ENCODE assay signal across 8 cellular contexts in genomic region chr17:41647940-41648410, GRCh38. TPM values are rescaled to one million over a fixed set of nuclear protein-coding genes. Genes with fewer than 3 reads are reported as not detected.
A peak's percentile ranks its signal among the peaks of the same experiment; 100 is the strongest.
DNase-seq lines count a peak whose midpoint lies in the region; ATAC-seq, FAIRE-seq and TF ChIP-seq lines count a peak whose summit lies in the region.

No MANE protein-coding gene starts in this region.

- peak overlapping the region; percentile 54 for H3K9ac ChIP-seq in IMR-90 (ENCODE audit: low read depth, low read length)

- H3K27ac ChIP-seq in IMR-90 (ENCODE audit: insufficient read depth, low read length): no peak overlapping the region; the same call in 1 of the 2 replicates

- 0 out of 2 replicates have a peak overlapping the region, but pooled peaks have one; percentile 21 for H3K23ac ChIP-seq in IMR-90 (ENCODE audit: low read depth, low read length)

- peaks cover 10% of the 10 kb centered on the region for H3K4me1 Mint-ChIP-seq in activated T-helper 1 cell treated with anti-CD3 and anti-CD28 coated beads, Interleukin-12 subunit alpha, Interleukin-12 subunit beta, Interleukin-2, Interleukin-4 antibody, amounts not matched to agents 30 ng/mL and 10 ng/mL and 1 ng/mL, durations not matched to agents 14 hours and 24 hours and 36 hours (ENCODE audit: low read depth)
- peaks cover 11 to 14% (median 12%) of the 10 kb centered on the region in 3 donors for H3K4me1 Mint-ChIP-seq in naive B cell

- no peaks in the 10 kb centered on the region for H3K9me3 ChIP-seq in IMR-90 (ENCODE audit: control insufficient read depth, insufficient read depth, low read length)

- H3K9me1 ChIP-seq in IMR-90 (ENCODE audit: insufficient read depth, low read length): peaks cover 12% of the 10 kb centered on the region

- intact Hi-C loops in IMR-90 (cut with micrococcal nuclease): loop anchor here (1.0 to 5.0 kb wide), 6 partner anchors 99 to 846 kb away; partner anchors contain the start of gene KRTAP2-3
- intact Hi-C loops in activated T-helper 1 cell treated with anti-CD3 and anti-CD28 coated beads, Interleukin-12 subunit alpha, Interleukin-12 subunit beta, Interleukin-2, Interleukin-4 antibody, amounts not matched to agents 30 ng/mL and 10 ng/mL and 1 ng/mL, durations not matched to agents 14 hours and 24 hours and 36 hours (cut with micrococcal nuclease): loop anchor here (1.0 to 5.0 kb wide), 9 partner anchors 14 to 845 kb away; no protein-coding TSS in a partner anchor

- 0 out of 2 replicates have a peak overlapping the region, but pooled peaks have one; percentile 18 for H3K4me3 ChIP-seq in IMR-90 (ENCODE audit: insufficient read depth, low read depth, low read length)
- peak overlapping the region; percentile 22 for H3K4me3 ChIP-seq in fibroblast of mammary gland (ENCODE audit: control insufficient read depth, low read depth, low read length)

- no peaks in the 10 kb centered on the region for H4K20me1 ChIP-seq in IMR-90 (ENCODE audit: insufficient read depth, low read length)

- dilution Hi-C loops in IMR-90 (cut with HindIII; ENCODE audit: low sequenced_read_pairs, unreplicated experiment): no loop called here

- CTCF ChIA-PET in IMR-90 (lab: Yijun Ruan, JAX): interaction anchor here (0.6 to 3.8 kb wide), 18 partner anchors 13 to 1032 kb away, joined by 3 to 36 read pairs (median 4); no protein-coding TSS in a partner anchor

- TF ChIP-seq CTCF in IMR-90 (conservative IDR thresholded peaks at IDR 0.05; ENCODE audit: low read depth, low read length): peak; percentile 94
- TF ChIP-seq CTCF in fibroblast of mammary gland (conservative IDR thresholded peaks at IDR 0.05; ENCODE audit: control insufficient read depth, insufficient read depth, low read depth, low read length): peak; percentile 82

- ATAC-seq in IMR-90 (ENCODE audit: low read depth) (peak; percentile 88), naive B cell (ENCODE audit: low read depth in 2 of 2) (peak; percentile 76 to 77), HG03565 (IDR thresholded peaks at IDR 0.05; ENCODE audit: unreplicated experiment) (no peak)

- peak overlapping the region; percentile 79; the same call in 2 of the 3 replicates for H2BK15ac ChIP-seq in IMR-90 (ENCODE audit: low read depth, low read length)

- peaks cover 14% of the 10 kb centered on the region for H3K4me1 ChIP-seq in IMR-90 (ENCODE audit: control insufficient read depth, insufficient read depth, low read length)

- peak overlapping the region; percentile 84 for H3K14ac ChIP-seq in IMR-90 (replicated peaks; ENCODE audit: low read depth, low read length)

- in situ Hi-C loops in IMR-90 (cut with MboI; ENCODE audit: low sequenced_read_pairs): no loop called here

- WGBS in IMR-90 (ENCODE audit: extremely low coverage in 2 of 2, insufficient read length in 1 of 2), 2 experiments: 4% methylated on average over 14 of the region's 22 CpGs; no CpG with 5 or more reads in 1 of the 2 experiments

- no peak overlapping the region for H2BK5ac ChIP-seq in IMR-90 (ENCODE audit: low read depth, low read length, poor library complexity, severe bottlenecking)

- no peaks in the 10 kb centered on the region; the same call in 1 of the 2 replicates for H3K27me3 ChIP-seq in IMR-90 (ENCODE audit: control insufficient read depth, insufficient read depth, low read length)

- DNase-seq in EH (ENCODE audit: low read depth) (peak; percentile 73), IMR-90 (peak; percentile 54), RCC 7860 (ENCODE audit: low spot score) (peak; percentile 60), fibroblast of mammary gland (ENCODE audit: low read depth) (peak; percentile 51), naive B cell (peak; percentile 79)
- DNase-seq in activated T-helper 1 cell treated with anti-CD3 and anti-CD28 coated beads, Interleukin-12 subunit alpha, Interleukin-12 subunit beta, Interleukin-2, Interleukin-4 antibody, amounts not matched to agents 30 ng/mL and 10 ng/mL and 1 ng/mL, durations not matched to agents 14 hours and 24 hours and 36 hours (ENCODE audit: low spot score): peak; percentile 79
- DNase-seq in stimulated activated CD8-positive, alpha-beta memory T cell treated with anti-CD3 and anti-CD28 coated beads, Interleukin-7, amount 100 ng/mL, for 48 hours (ENCODE audit: extremely low read depth in 1 of 2, low read depth in 1 of 2): peak; percentile 72 to 79

- H3K4me2 ChIP-seq in IMR-90 (ENCODE audit: low read depth, low read length): peak overlapping the region; percentile 90

- peak overlapping the region; percentile 73 for H3K4me3 Mint-ChIP-seq in activated T-helper 1 cell treated with anti-CD3 and anti-CD28 coated beads, Interleukin-12 subunit alpha, Interleukin-12 subunit beta, Interleukin-2, Interleukin-4 antibody, amounts not matched to agents 30 ng/mL and 10 ng/mL and 1 ng/mL, durations not matched to agents 14 hours and 24 hours and 36 hours
- H3K4me3 Mint-ChIP-seq in naive B cell: peak overlapping the region in 7 of 8 donors; percentile 46 to 90 (median 88)

- no peak for TF ChIP-seq POLR2A in IMR-90 (IDR thresholded peaks at IDR 0.05; ENCODE audit: low read depth, low read length)

- no TSS peak for BruUV-seq in IMR-90 (replicated peaks; lab: Mats Ljungman, UMichigan)

- peak overlapping the region; percentile 38; the same call in 1 of the 2 replicates for H3K18ac ChIP-seq in IMR-90 (ENCODE audit: low read depth, low read length)

- no peaks in the 10 kb centered on the region for H3K9me3 Mint-ChIP-seq in activated T-helper 1 cell treated with anti-CD3 and anti-CD28 coated beads, Interleukin-12 subunit alpha, Interleukin-12 subunit beta, Interleukin-2, Interleukin-4 antibody, amounts not matched to agents 30 ng/mL and 10 ng/mL and 1 ng/mL, durations not matched to agents 14 hours and 24 hours and 36 hours
- no peaks in the 10 kb centered on the region for H3K9me3 Mint-ChIP-seq in naive B cell

- no peaks in the 10 kb centered on the region for H3K36me3 Mint-ChIP-seq in activated T-helper 1 cell treated with anti-CD3 and anti-CD28 coated beads, Interleukin-12 subunit alpha, Interleukin-12 subunit beta, Interleukin-2, Interleukin-4 antibody, amounts not matched to agents 30 ng/mL and 10 ng/mL and 1 ng/mL, durations not matched to agents 14 hours and 24 hours and 36 hours (ENCODE audit: low read depth)
- no peaks in the 10 kb centered on the region for H3K36me3 Mint-ChIP-seq in naive B cell

- H4K5ac ChIP-seq in IMR-90 (ENCODE audit: low read depth, low read length): peak overlapping the region; percentile 47

- peak overlapping the region; percentile 88 for H2BK120ac ChIP-seq in IMR-90 (ENCODE audit: low read depth, low read length)

- H2AFZ ChIP-seq in IMR-90 (replicated peaks; ENCODE audit: low read length, poor library complexity): peak overlapping the region; percentile 99

- H4K8ac ChIP-seq in IMR-90 (ENCODE audit: low read depth in 2 of 2, low read length in 2 of 2): peak overlapping the region; percentile 74 to 91; a peak in 3 of 4 replicates

- peak; percentile 92 for TF ChIP-seq RAD21 in IMR-90 (IDR thresholded peaks at IDR 0.05; ENCODE audit: low read length)

- no peak overlapping the region for H2AK5ac ChIP-seq in IMR-90 (ENCODE audit: low read depth, low read length)

- no peaks in the 10 kb centered on the region for H3K79me1 ChIP-seq in IMR-90 (ENCODE audit: low read depth in 1 of 2, low read length in 2 of 2)

- no peak for FAIRE-seq in RCC 7860 (lab: Jason Lieb, UNC)

- POLR2A ChIA-PET in IMR-90 (lab: Charles Lee; ENCODE audit: unreplicated experiment): interaction anchor here (0.6 to 0.8 kb wide), 2 partner anchors 98 to 99 kb away, joined by 13 to 22 read pairs; no protein-coding TSS in a partner anchor

- H2BK20ac ChIP-seq in IMR-90 (ENCODE audit: low read depth, low read length): peak overlapping the region; percentile 71

- peaks cover 2% of the 10 kb centered on the region for H3K27me3 Mint-ChIP-seq in activated T-helper 1 cell treated with anti-CD3 and anti-CD28 coated beads, Interleukin-12 subunit alpha, Interleukin-12 subunit beta, Interleukin-2, Interleukin-4 antibody, amounts not matched to agents 30 ng/mL and 10 ng/mL and 1 ng/mL, durations not matched to agents 14 hours and 24 hours and 36 hours (ENCODE audit: insufficient read depth)
- peaks cover 0 to 8% (median 5%) of the 10 kb centered on the region in 3 donors for H3K27me3 Mint-ChIP-seq in naive B cell

- no peak overlapping the region for H3K56ac ChIP-seq in IMR-90 (ENCODE audit: extremely low read depth, insufficient read depth, low read length)

- no peaks in the 10 kb centered on the region for H3K36me3 ChIP-seq in IMR-90 (ENCODE audit: control insufficient read depth, insufficient read depth, low read length)

- H2AK9ac ChIP-seq in IMR-90 (replicated peaks; ENCODE audit: low read depth, low read length, poor library complexity): peak overlapping the region; percentile 48

- H4K91ac ChIP-seq in IMR-90 (ENCODE audit: insufficient read depth, low read depth, low read length): peak overlapping the region; percentile 75

- peak overlapping the region; percentile 7 for H3K27ac Mint-ChIP-seq in activated T-helper 1 cell treated with anti-CD3 and anti-CD28 coated beads, Interleukin-12 subunit alpha, Interleukin-12 subunit beta, Interleukin-2, Interleukin-4 antibody, amounts not matched to agents 30 ng/mL and 10 ng/mL and 1 ng/mL, durations not matched to agents 14 hours and 24 hours and 36 hours
- peak overlapping the region in 3 of 6 donors; percentile 17 to 93 (median 76) for H3K27ac Mint-ChIP-seq in naive B cell

- peak overlapping the region; percentile 80 for H3K4ac ChIP-seq in IMR-90 (ENCODE audit: low read depth, low read length)

RNA-seq across cellular contexts. Expression of gene KRT17, which starts 23.6 kb away (rescaled TPM):
- 2.5 TPM in 2 replicates for total RNA-seq in IMR-90 (2012; rRNA removed)
- polyA plus RNA-seq in IMR-90 (2012; rRNA removed): 4.6 and 5.3 TPM in 2 replicates
- polyA plus RNA-seq in IMR-90 (2012; cell fraction: cytosol; rRNA removed): 5.6 and 6.7 TPM in 2 replicates
- 1.6 and 2.2 TPM in 2 replicates for polyA plus RNA-seq in IMR-90 (2012; cell fraction: nucleus; rRNA removed; ENCODE audit: low replicate concordance)
- total RNA-seq in activated T-helper 1 cell treated with anti-CD3 and anti-CD28 coated beads, Interleukin-12 subunit alpha, Interleukin-12 subunit beta, Interleukin-2, Interleukin-4 antibody, amounts not matched to agents 30 ng/mL and 10 ng/mL and 1 ng/mL, durations not matched to agents 14 hours and 24 hours and 36 hours: 0.24 TPM in 1 of 2 replicates, not detected in the other
- polyA plus RNA-seq in naive B cell (ENCODE audit: low read depth in 6 of 6): not detected

RNA-seq across cellular contexts. Expression of gene KRT16, which starts 35.4 kb away (rescaled TPM):
- not detected in 2 replicates for total RNA-seq in IMR-90 (2012; rRNA removed)
- not detected in 2 replicates for polyA plus RNA-seq in IMR-90 (2012; rRNA removed)
- polyA plus RNA-seq in IMR-90 (2012; cell fraction: cytosol; rRNA removed): not detected in 2 replicates
- 0.09 TPM in 1 of 2 replicates, not detected in the other for polyA plus RNA-seq in IMR-90 (2012; cell fraction: nucleus; rRNA removed; ENCODE audit: low replicate concordance)
- total RNA-seq in activated T-helper 1 cell treated with anti-CD3 and anti-CD28 coated beads, Interleukin-12 subunit alpha, Interleukin-12 subunit beta, Interleukin-2, Interleukin-4 antibody, amounts not matched to agents 30 ng/mL and 10 ng/mL and 1 ng/mL, durations not matched to agents 14 hours and 24 hours and 36 hours: not detected in 2 replicates
- not detected for polyA plus RNA-seq in naive B cell (ENCODE audit: low read depth in 6 of 6)

RNA-seq across cellular contexts. Expression of gene EIF1, which starts 40.7 kb away (rescaled TPM):
- total RNA-seq in IMR-90 (2012; rRNA removed): 89.4 and 102 TPM in 2 replicates
- polyA plus RNA-seq in IMR-90 (2012; rRNA removed): 381 and 388 TPM in 2 replicates
- polyA plus RNA-seq in IMR-90 (2012; cell fraction: cytosol; rRNA removed): 195 and 266 TPM in 2 replicates
- polyA plus RNA-seq in IMR-90 (2012; cell fraction: nucleus; rRNA removed; ENCODE audit: low replicate concordance): 262 and 802 TPM in 2 replicates
- 876 and 893 TPM in 2 replicates for total RNA-seq in activated T-helper 1 cell treated with anti-CD3 and anti-CD28 coated beads, Interleukin-12 subunit alpha, Interleukin-12 subunit beta, Interleukin-2, Interleukin-4 antibody, amounts not matched to agents 30 ng/mL and 10 ng/mL and 1 ng/mL, durations not matched to agents 14 hours and 24 hours and 36 hours
- polyA plus RNA-seq in naive B cell (ENCODE audit: low read depth in 6 of 6): 1,000 to 10,000 TPM; 1,122 to 1,685 (median 1,504) TPM
